8 cellular contexts compared by ENCODE assay signal in genomic region chr2:152497481-152498052, GRCh38.
DNase-seq lines count a peak whose midpoint lies in the region; ATAC-seq and TF ChIP-seq lines count a peak whose summit lies in the region.

No MANE protein-coding gene starts in this region.

- H3K27me3 ChIP-seq in breast epithelium (no peaks in the 10 kb centered on the region), dorsolateral prefrontal cortex (no peaks in the 10 kb centered on the region), aorta (ENCODE audit: control insufficient read depth in 1 of 2, insufficient read depth in 2 of 2, low read length in 1 of 2) (no peaks in the 10 kb centered on the region)

- peak; percentile 68 for DNase-seq in MCF 10A (ENCODE audit: unreplicated experiment)
- no peak for DNase-seq in breast epithelium (ENCODE audit: low spot score in 2 of 2)
- DNase-seq in HUDEP-2 (lab: John Stamatoyannopoulos, UW; ENCODE audit: unreplicated experiment in 76 of 76) = peak in 71 of 76 experiments; percentile 4 to 80 (median 45)
- peak in 1 of 10 donors; percentile 59 for DNase-seq in dorsolateral prefrontal cortex
- DNase-seq in ureter (ENCODE audit: low spot score) = peak; percentile 48
- DNase-seq in aorta = no peak
- no peak for DNase-seq in activated CD4-positive, alpha-beta T cell treated with anti-CD3 and anti-CD28 coated beads for 36 hours
- DNase-seq in posterior vena cava (ENCODE audit: low spot score) = no peak

- no peak for ATAC-seq in aorta (ENCODE audit: low FRiP score)
- ATAC-seq in activated CD4-positive, alpha-beta T cell treated with anti-CD3 and anti-CD28 coated beads for 36 hours = no peak

- CTCF ChIA-PET in MCF 10A (lab: Yijun Ruan, JAX) = interaction anchor here (0.5 to 2.3 kb wide), 6 partner anchors 21 to 361 kb away, joined by 3 to 8 read pairs (median 4); no protein-coding TSS in a partner anchor
- CTCF ChIA-PET in activated CD4-positive, alpha-beta T cell treated with anti-CD3 and anti-CD28 coated beads for 36 hours (lab: Charles Lee) = no interaction called here

- no TSS peak for BruUV-seq in MCF 10A (replicated peaks; lab: Mats Ljungman, UMichigan)

- peak overlapping the region; percentile 52 for H3K27ac Mint-ChIP-seq in MCF 10A (ENCODE audit: low read depth, unreplicated experiment)
- H3K27ac Mint-ChIP-seq in activated CD4-positive, alpha-beta T cell treated with anti-CD3 and anti-CD28 coated beads for 36 hours = no peak overlapping the region

- WGBS in aorta, 2 donors = 20 to 25% methylated on average over 3 of the region's 3 CpGs

- no peaks in the 10 kb centered on the region for H3K27me3 Mint-ChIP-seq in MCF 10A (ENCODE audit: insufficient read depth, unreplicated experiment)
- H3K27me3 Mint-ChIP-seq in activated CD4-positive, alpha-beta T cell treated with anti-CD3 and anti-CD28 coated beads for 36 hours = peaks cover 21% of the 10 kb centered on the region

- H3K36me3 Mint-ChIP-seq in MCF 10A (ENCODE audit: insufficient read depth, unreplicated experiment) = peaks cover 18% of the 10 kb centered on the region
- no peaks in the 10 kb centered on the region for H3K36me3 Mint-ChIP-seq in activated CD4-positive, alpha-beta T cell treated with anti-CD3 and anti-CD28 coated beads for 36 hours (ENCODE audit: low read depth)

- H3K9me3 ChIP-seq in breast epithelium (no peaks in the 10 kb centered on the region), aorta (ENCODE audit: control insufficient read depth, low read length) (no peaks in the 10 kb centered on the region)

- TF ChIP-seq CTCF in MCF 10A (IDR thresholded peaks at IDR 0.05; ENCODE audit: unreplicated experiment) (no peak), breast epithelium (IDR thresholded peaks at IDR 0.05) (no peak), dorsolateral prefrontal cortex (IDR thresholded peaks at IDR 0.05 in 54 of 56, conservative IDR thresholded peaks at IDR 0.05 in 2 of 56; ENCODE audit: low read depth in 1 of 56, partially characterized antibody in 56 of 56) (no peak)

- H3K4me3 ChIP-seq in breast epithelium (no peak overlapping the region), dorsolateral prefrontal cortex (no peak overlapping the region), aorta (ENCODE audit: low read length in 2 of 2) (no peak overlapping the region)

- intact Hi-C loops in MCF 10A (cut with micrococcal nuclease) = no loop called here
- intact Hi-C loops in breast epithelium (cut with DNase I; ENCODE audit: low total_unique reads) = no loop called here
- intact Hi-C loops in dorsolateral prefrontal cortex (cut with DNase I) = no loop called here
- intact Hi-C loops in aorta (cut with DNase I) = loop anchor here in 1 of 2 donors (10.0 kb wide), 1 partner anchor 73 kb away; no protein-coding TSS in a partner anchor
- intact Hi-C loops in activated CD4-positive, alpha-beta T cell treated with anti-CD3 and anti-CD28 coated beads for 36 hours (cut with DNase I, micrococcal nuclease) = no loop called here
- intact Hi-C loops in posterior vena cava (cut with DNase I) = no loop called here

- H3K9me3 Mint-ChIP-seq in MCF 10A (ENCODE audit: unreplicated experiment) = peaks cover 3% of the 10 kb centered on the region
- no peaks in the 10 kb centered on the region for H3K9me3 Mint-ChIP-seq in activated CD4-positive, alpha-beta T cell treated with anti-CD3 and anti-CD28 coated beads for 36 hours (ENCODE audit: low read depth)

- no peak overlapping the region for H3K27ac ChIP-seq in breast epithelium
- H3K27ac ChIP-seq in dorsolateral prefrontal cortex = peak overlapping the region in 58 of 59 donors; percentile 26 to 98 (median 92)
- no peak overlapping the region for H3K27ac ChIP-seq in aorta (ENCODE audit: low read depth in 1 of 2, low read length in 2 of 2)

- peaks cover 53% of the 10 kb centered on the region for H3K4me1 Mint-ChIP-seq in MCF 10A (ENCODE audit: insufficient read depth, unreplicated experiment)
- peaks cover 2% of the 10 kb centered on the region for H3K4me1 Mint-ChIP-seq in activated CD4-positive, alpha-beta T cell treated with anti-CD3 and anti-CD28 coated beads for 36 hours

- TF ChIP-seq POLR2A in breast epithelium (IDR thresholded peaks at IDR 0.05) = no peak

- POLR2A ChIA-PET in MCF 10A (lab: Yijun Ruan, JAX) = interaction anchor here (0.8 to 6.6 kb wide), 13 partner anchors 8 to 297 kb away, joined by 3 to 55 read pairs (median 5); no protein-coding TSS in a partner anchor
- POLR2A ChIA-PET in activated CD4-positive, alpha-beta T cell treated with anti-CD3 and anti-CD28 coated beads for 36 hours (lab: Charles Lee) = no interaction called here

- H3K4me1 ChIP-seq in breast epithelium (no peaks in the 10 kb centered on the region), aorta (ENCODE audit: control insufficient read depth in 1 of 2, insufficient read depth in 2 of 2, low read length in 2 of 2) (peaks cover 4 to 12% of the 10 kb centered on the region in 2 donors)

- peak overlapping the region; percentile 52 for H3K4me3 Mint-ChIP-seq in MCF 10A (ENCODE audit: unreplicated experiment)
- no peak overlapping the region for H3K4me3 Mint-ChIP-seq in activated CD4-positive, alpha-beta T cell treated with anti-CD3 and anti-CD28 coated beads for 36 hours

- H3K36me3 ChIP-seq in breast epithelium (no peaks in the 10 kb centered on the region), aorta (ENCODE audit: control insufficient read depth in 1 of 2, insufficient read depth in 2 of 2, low read length in 1 of 2) (no peaks in the 10 kb centered on the region)

Comparison
In these comparisons a context has a peak if more than half of its experiments do, and no peak if none do; other contexts are left out.
1. DNase-seq: peak in MCF 10A (single experiment), HUDEP-2 (71 of 76) and ureter (single experiment); none in breast epithelium (0 of 2), aorta (0 of 2), activated CD4-positive, alpha-beta T cell treated with anti-CD3 and anti-CD28 coated beads for 36 hours (single experiment) and posterior vena cava (single experiment).
2. H3K27ac ChIP-seq: peak in dorsolateral prefrontal cortex (58 of 59); none in breast epithelium (0 of 2) and aorta (0 of 2).